7 cellular contexts compared by ENCODE assay signal in the genomic region with DNA sequence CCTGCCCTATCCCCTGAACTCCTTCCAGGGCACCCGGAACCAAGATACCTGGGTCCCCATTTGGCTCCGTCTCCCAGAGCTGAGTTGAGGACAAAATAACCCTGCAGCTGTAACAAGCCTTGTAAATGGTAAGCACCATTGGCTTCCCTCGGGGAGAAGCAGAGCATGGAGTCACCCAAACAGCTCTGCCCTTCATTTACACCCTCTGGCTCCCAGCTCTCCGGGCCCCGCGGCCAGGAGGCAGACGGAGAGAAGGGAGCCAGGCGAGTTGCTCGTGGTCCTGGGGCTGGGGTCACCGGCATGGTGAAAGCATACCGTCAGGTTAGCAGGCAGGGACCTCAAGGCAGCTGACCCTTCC. TPM values are rescaled to one million over a fixed set of nuclear protein-coding genes. Genes with fewer than 3 reads are reported as not detected.
A peak's percentile ranks its signal among the peaks of the same experiment; 100 is the strongest.
DNase-seq lines count a peak whose midpoint lies in the region; ATAC-seq and TF ChIP-seq lines count a peak whose summit lies in the region.

No MANE protein-coding gene starts in this region.

- ATAC-seq in right cardiac atrium (no peak), HG02870 (IDR thresholded peaks at IDR 0.05; ENCODE audit: unreplicated experiment) (no peak), HG02852 (IDR thresholded peaks at IDR 0.05; ENCODE audit: unreplicated experiment) (no peak)

- H3K36me3 ChIP-seq in H7 (replicated peaks; ENCODE audit: control insufficient read depth, insufficient read depth, low read length) (no peaks in the 10 kb centered on the region), smooth muscle cell (ENCODE audit: low read depth) (no peaks in the 10 kb centered on the region)

- H3K4me1 ChIP-seq in right cardiac atrium (ENCODE audit: control insufficient read depth, insufficient read depth, low read length) (peaks cover 29% of the 10 kb centered on the region), smooth muscle cell (ENCODE audit: low read depth) (peaks cover 18% of the 10 kb centered on the region)

- H3K9me3 ChIP-seq in right cardiac atrium (ENCODE audit: control insufficient read depth, low read length) (no peaks in the 10 kb centered on the region), smooth muscle cell (replicated peaks; ENCODE audit: low read depth) (no peaks in the 10 kb centered on the region)

- H3K4me3 ChIP-seq in H7 (ENCODE audit: insufficient read depth, low read depth, low read length) (peak overlapping the region; percentile 52), WI38 (ENCODE audit: low read depth, low read length) (peak overlapping the region; percentile 71), right cardiac atrium (ENCODE audit: low read length) (peak overlapping the region; percentile 94), smooth muscle cell (peak overlapping the region; percentile 86)

- H3K27ac ChIP-seq in right cardiac atrium (ENCODE audit: low read length) (peak overlapping the region; percentile 95), smooth muscle cell (ENCODE audit: low read depth) (peak overlapping the region; percentile 58)

- WGBS in right cardiac atrium = 38% methylated on average over 11 of the region's 11 CpGs
- 27% methylated on average over 11 of the region's 11 CpGs for WGBS in smooth muscle cell (ENCODE audit: low lambda C conversion rate)

- peak overlapping the region; percentile 89 for H3K4me2 ChIP-seq in smooth muscle cell

- DNase-seq in H7 = peak; percentile 64
- no peak for DNase-seq in right cardiac atrium
- no peak for DNase-seq in smooth muscle cell (lab: John Stamatoyannopoulos, UW; ENCODE audit: unreplicated experiment)
- DNase-seq in SK-N-DZ (ENCODE audit: low spot score) = no peak

- intact Hi-C loops in right cardiac atrium (cut with DNase I) = no loop called here

- H3F3A ChIP-seq in smooth muscle cell (ENCODE audit: low read depth) = peaks cover 9% of the 10 kb centered on the region

- no peak overlapping the region for H3K9ac ChIP-seq in smooth muscle cell (ENCODE audit: low read depth)

- peaks cover 15% of the 10 kb centered on the region for H4K20me1 ChIP-seq in smooth muscle cell (ENCODE audit: low read depth)

- H2AFZ ChIP-seq in smooth muscle cell (ENCODE audit: low read depth) = no peak overlapping the region

- peaks cover 21% of the 10 kb centered on the region for H3K79me2 ChIP-seq in smooth muscle cell (ENCODE audit: low read depth)

- H3K27me3 ChIP-seq in H7 (ENCODE audit: control insufficient read depth, insufficient read depth, low read length) (peaks cover 21% of the 10 kb centered on the region), right cardiac atrium (ENCODE audit: control insufficient read depth, insufficient read depth) (no peaks in the 10 kb centered on the region), smooth muscle cell (ENCODE audit: low read depth) (no peaks in the 10 kb centered on the region)

- TF ChIP-seq CTCF in WI38 (IDR thresholded peaks at IDR 0.05; ENCODE audit: low read depth, low read length) (no peak), smooth muscle cell (IDR thresholded peaks at IDR 0.05; ENCODE audit: borderline replicate concordance, insufficient read depth, poor library complexity, severe bottlenecking) (no peak)

RNA-seq across cellular contexts. Expression of a gene that starts 2.1 kb away (rescaled TPM):
- 1.4 and 1.6 TPM in 2 replicates for total RNA-seq in H7 (2014; rRNA removed; shearing (Covaris generic))
- total RNA-seq in right cardiac atrium (10 to 100 TPM; 31.6 to 51.1 (median 46.2) TPM), smooth muscle cell (3.3 and 15.7 TPM in 2 replicates)
- polyA plus RNA-seq in right cardiac atrium (33.4 TPM), smooth muscle cell (15.3 and 18.2 TPM in 2 replicates)
- polyA plus RNA-seq in SK-N-DZ (2014; cell fraction: cytosol; rRNA removed) = 3.0 and 3.2 TPM in 2 replicates
- polyA plus RNA-seq in SK-N-DZ (2014; cell fraction: nucleus; rRNA removed) = 2.7 and 2.8 TPM in 2 replicates

RNA-seq across cellular contexts. Expression of a gene that starts 13.9 kb away (rescaled TPM):
- not detected in 2 replicates for total RNA-seq in H7 (2014; rRNA removed; shearing (Covaris generic))
- total RNA-seq in right cardiac atrium (under 1 TPM in 1 of 4 donors, not detected in 3; 0.42 TPM), smooth muscle cell (not detected in 2 replicates)
- polyA plus RNA-seq in right cardiac atrium (1.00 TPM), smooth muscle cell (not detected in 2 replicates)
- not detected in 2 replicates for polyA plus RNA-seq in SK-N-DZ (2014; cell fraction: cytosol; rRNA removed)
- polyA plus RNA-seq in SK-N-DZ (2014; cell fraction: nucleus; rRNA removed) = not detected in 2 replicates

RNA-seq across cellular contexts. Expression of a gene that starts 46.4 kb away (rescaled TPM):
- total RNA-seq in H7 (2014; rRNA removed; shearing (Covaris generic)) = 2.2 and 4.2 TPM in 2 replicates
- total RNA-seq in right cardiac atrium = 1 to 10 TPM; 3.7 to 6.9 (median 4.8) TPM
- 5.5 TPM for polyA plus RNA-seq in right cardiac atrium
- total RNA-seq in smooth muscle cell = 3.1 and 5.6 TPM in 2 replicates
- 4.8 and 6.4 TPM in 2 replicates for polyA plus RNA-seq in smooth muscle cell
- 7.3 and 8.2 TPM in 2 replicates for polyA plus RNA-seq in SK-N-DZ (2014; cell fraction: cytosol; rRNA removed)
- polyA plus RNA-seq in SK-N-DZ (2014; cell fraction: nucleus; rRNA removed) = 5.9 and 7.1 TPM in 2 replicates

RNA-seq across cellular contexts. Expression of a gene that starts 47.3 kb away (rescaled TPM):
- not detected in 2 replicates for total RNA-seq in H7 (2014; rRNA removed; shearing (Covaris generic))
- total RNA-seq in right cardiac atrium = 1 to 10 TPM; 2.2 to 4.0 (median 3.2) TPM
- polyA plus RNA-seq in right cardiac atrium = 1.7 TPM
- total RNA-seq in smooth muscle cell = 2.0 TPM in 1 of 2 replicates, not detected in the other
- 1.1 TPM in 1 of 2 replicates, not detected in the other for polyA plus RNA-seq in smooth muscle cell
- 0.38 and 1.7 TPM in 2 replicates for polyA plus RNA-seq in SK-N-DZ (2014; cell fraction: cytosol; rRNA removed)
- 18.8 and 21.0 TPM in 2 replicates for polyA plus RNA-seq in SK-N-DZ (2014; cell fraction: nucleus; rRNA removed)

RNA-seq across cellular contexts. Expression of a gene that starts 54.2 kb away (rescaled TPM):
- total RNA-seq in H7 (2014; rRNA removed; shearing (Covaris generic)) = 81.3 and 84.2 TPM in 2 replicates
- total RNA-seq in right cardiac atrium = 100 to 1,000 TPM; 123 to 162 (median 140) TPM
- 228 TPM for polyA plus RNA-seq in right cardiac atrium
- 194 and 253 TPM in 2 replicates for total RNA-seq in smooth muscle cell
- polyA plus RNA-seq in smooth muscle cell = 233 and 235 TPM in 2 replicates
- 262 and 269 TPM in 2 replicates for polyA plus RNA-seq in SK-N-DZ (2014; cell fraction: cytosol; rRNA removed)
- polyA plus RNA-seq in SK-N-DZ (2014; cell fraction: nucleus; rRNA removed) = 116 and 149 TPM in 2 replicates
